11 cellular contexts compared by ENCODE assay signal in the genomic region with DNA sequence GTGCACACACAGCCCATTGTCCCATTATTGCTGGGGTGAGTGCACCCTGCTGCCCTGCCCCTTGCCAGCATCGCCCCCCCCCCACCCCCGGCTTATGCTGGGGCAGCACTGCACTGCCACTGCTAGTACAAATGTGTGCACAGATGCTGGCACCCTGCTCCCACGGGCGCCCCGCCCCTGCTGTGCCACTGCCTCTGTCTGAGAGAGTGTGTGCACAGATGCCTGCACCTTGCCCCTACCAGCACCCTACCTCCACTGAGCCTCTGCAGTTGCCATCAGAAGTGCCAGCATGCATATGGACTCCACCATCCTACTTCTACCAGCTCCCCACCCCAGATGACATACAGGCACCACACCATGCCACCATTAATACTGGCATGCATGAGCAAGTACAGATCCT.
DNase-seq lines count a peak whose midpoint lies in the region; ATAC-seq and TF ChIP-seq lines count a peak whose summit lies in the region.
"Had no signal": no experiment of that assay in that cellular context is flagged by ENCODE, and none has a peak within 500 bp of the region (broad histone marks: within the 10 kb centered on the region; RNA-seq: fewer than 3 reads in every experiment).

No MANE protein-coding gene starts in this region.

- no peak for TF ChIP-seq EP300 in SK-N-SH (IDR thresholded peaks at IDR 0.05; ENCODE audit: borderline replicate concordance in 1 of 2, low read depth in 1 of 2, low read length in 1 of 2)

- intact Hi-C loops in left ventricle myocardium superior (cut with micrococcal nuclease): no loop called here
- intact Hi-C loops in posterior vena cava (cut with DNase I): no loop called here
- intact Hi-C loops in aorta (cut with DNase I): no loop called here

- peak; percentile 0 for DNase-seq in SK-N-SH
- DNase-seq in left ventricle myocardium superior: peak; percentile 17
- DNase-seq in right atrium auricular region (ENCODE audit: low spot score): no peak
- DNase-seq in posterior vena cava (ENCODE audit: low spot score): peak; percentile 64
- DNase-seq in aorta: peak in 1 of 2 donors; percentile 75
- no peak for DNase-seq in osteoblast (ENCODE audit: insufficient read length, low spot score, missing footprints)
- no peak for DNase-seq in NCI-H1105 (lab: John Stamatoyannopoulos, UW)
- DNase-seq: H7 had no signal

- H3K4me2 ChIP-seq in SK-N-SH (no peak overlapping the region), osteoblast (ENCODE audit: insufficient read depth, low read length) (no peak overlapping the region)

- no peaks in the 10 kb centered on the region for H3F3A ChIP-seq in SK-N-SH (replicated peaks; ENCODE audit: insufficient read depth)

- H3K27me3 ChIP-seq in SK-N-SH (ENCODE audit: insufficient read depth) (no peaks in the 10 kb centered on the region), right atrium auricular region (no peaks in the 10 kb centered on the region), aorta (ENCODE audit: control insufficient read depth in 1 of 2, insufficient read depth in 2 of 2, low read length in 1 of 2) (no peaks in the 10 kb centered on the region), osteoblast (ENCODE audit: insufficient read depth, low read length) (no peaks in the 10 kb centered on the region)

- H3K27ac ChIP-seq in SK-N-SH (ENCODE audit: low read depth in 2 of 2, low read length in 1 of 2) (no peak overlapping the region), right atrium auricular region (no peak overlapping the region), aorta (ENCODE audit: low read depth in 1 of 2, low read length in 2 of 2) (no peak overlapping the region), osteoblast (ENCODE audit: low read depth, low read length) (no peak overlapping the region)
- H3K27ac ChIP-seq: 22Rv1, HL-60 had no signal

- H3K79me2 ChIP-seq in SK-N-SH (ENCODE audit: insufficient read depth) (no peaks in the 10 kb centered on the region), osteoblast (ENCODE audit: insufficient read depth, low read length) (no peaks in the 10 kb centered on the region)

- no peak for ATAC-seq in SK-N-SH treated with all-trans-retinoic acid at 6 μM for 48 hours
- ATAC-seq in left ventricle myocardium superior: no peak
- peak; percentile 29 for ATAC-seq in aorta (ENCODE audit: low FRiP score)

- no peak for TF ChIP-seq CTCF in SK-N-SH (IDR thresholded peaks at IDR 0.05)
- TF ChIP-seq CTCF in right atrium auricular region (IDR thresholded peaks at IDR 0.05): no peak
- no peak for TF ChIP-seq CTCF in osteoblast (IDR thresholded peaks at IDR 0.05; ENCODE audit: extremely low read depth, low read depth, low read length)

- H3K9me3 ChIP-seq in SK-N-SH (no peaks in the 10 kb centered on the region), right atrium auricular region (no peaks in the 10 kb centered on the region), aorta (ENCODE audit: control insufficient read depth, low read length) (peaks cover 3% of the 10 kb centered on the region), osteoblast (ENCODE audit: low read depth, low read length) (no peaks in the 10 kb centered on the region)

- no peaks in the 10 kb centered on the region; the same call in 1 of the 2 replicates for H3K9me2 ChIP-seq in SK-N-SH

- H2AFZ ChIP-seq in SK-N-SH (ENCODE audit: low read depth) (no peak overlapping the region), osteoblast (ENCODE audit: low read length) (no peak overlapping the region)

- H3K36me3 ChIP-seq in SK-N-SH (replicated peaks in 1 of 2; ENCODE audit: control insufficient read depth in 1 of 2, insufficient read depth in 2 of 2, low read length in 1 of 2): no peaks in the 10 kb centered on the region
- H3K36me3 ChIP-seq in right atrium auricular region: no peaks in the 10 kb centered on the region
- H3K36me3 ChIP-seq in aorta (ENCODE audit: control insufficient read depth in 1 of 2, insufficient read depth in 2 of 2, low read length in 1 of 2): no peaks in the 10 kb centered on the region
- no peaks in the 10 kb centered on the region for H3K36me3 ChIP-seq in osteoblast (ENCODE audit: insufficient read depth, low read length)

- CTCF ChIA-PET in SK-N-SH (lab: Yijun Ruan, JAX): no interaction called here

- 10% methylated on average over 4 of the region's 5 CpGs for WGBS in SK-N-SH (ENCODE audit: low lambda C conversion rate)
- whole genome bisulfite sequencing in aorta, 2 donors: 84 to 93% methylated on average over 5 of the region's 5 CpGs

- H4K20me1 ChIP-seq in SK-N-SH (ENCODE audit: insufficient read depth) (no peaks in the 10 kb centered on the region), osteoblast (ENCODE audit: insufficient read depth, low read length) (no peaks in the 10 kb centered on the region)

- POLR2A ChIA-PET in SK-N-SH (lab: Yijun Ruan, JAX): no interaction called here

- no peak overlapping the region for H3K4me3 ChIP-seq in SK-N-SH (ENCODE audit: low read depth in 2 of 2, low read length in 1 of 2)
- H3K4me3 ChIP-seq in right atrium auricular region: no peak overlapping the region
- no peak overlapping the region for H3K4me3 ChIP-seq in aorta (ENCODE audit: low read length in 2 of 2)
- H3K4me3 ChIP-seq in osteoblast (ENCODE audit: insufficient read depth, low read length): no peak overlapping the region

- H3K9ac ChIP-seq in SK-N-SH: no peak overlapping the region

- no peak for TF ChIP-seq RAD21 in SK-N-SH (IDR thresholded peaks at IDR 0.05; ENCODE audit: low read length)

- H3K4me1 ChIP-seq in SK-N-SH (ENCODE audit: control insufficient read depth in 1 of 2, insufficient read depth in 2 of 2, low read depth in 1 of 2, low read length in 1 of 2): no peaks in the 10 kb centered on the region
- no peaks in the 10 kb centered on the region for H3K4me1 ChIP-seq in right atrium auricular region
- no peaks in the 10 kb centered on the region for H3K4me1 ChIP-seq in aorta (ENCODE audit: control insufficient read depth in 1 of 2, insufficient read depth in 2 of 2, low read length in 2 of 2)
- H3K4me1 ChIP-seq in osteoblast (ENCODE audit: insufficient read depth, low read length): no peaks in the 10 kb centered on the region

TF ChIP-seq in SK-N-SH, 30 proteins besides CTCF, POLR2A, EP300 and RAD21:
- TF ChIP-seq POLR2AphosphoS5 (IDR thresholded peaks at IDR 0.05; ENCODE audit: low read depth, low read length): no peak
- no peak for TF ChIP-seq MXI1 (IDR thresholded peaks at IDR 0.05; ENCODE audit: low read depth, low read length)
- TF ChIP-seq SIN3A (IDR thresholded peaks at IDR 0.05; ENCODE audit: borderline replicate concordance, low read depth, low read length): no peak
- no peak for TF ChIP-seq MEF2A (IDR thresholded peaks at IDR 0.05; ENCODE audit: borderline replicate concordance, low read depth)
- TF ChIP-seq RFX5 (IDR thresholded peaks at IDR 0.05; ENCODE audit: low read length): no peak
- TF ChIP-seq FOXM1 (IDR thresholded peaks at IDR 0.05; ENCODE audit: low read depth): no peak
- TF ChIP-seq JUND (IDR thresholded peaks at IDR 0.05): no peak
- no peak for TF ChIP-seq EZH2phosphoT487 (IDR thresholded peaks at IDR 0.05; ENCODE audit: borderline replicate concordance, low read depth)
- no peak for TF ChIP-seq YY1 (IDR thresholded peaks at IDR 0.05; ENCODE audit: low read depth)
- TF ChIP-seq, protein P1, sequence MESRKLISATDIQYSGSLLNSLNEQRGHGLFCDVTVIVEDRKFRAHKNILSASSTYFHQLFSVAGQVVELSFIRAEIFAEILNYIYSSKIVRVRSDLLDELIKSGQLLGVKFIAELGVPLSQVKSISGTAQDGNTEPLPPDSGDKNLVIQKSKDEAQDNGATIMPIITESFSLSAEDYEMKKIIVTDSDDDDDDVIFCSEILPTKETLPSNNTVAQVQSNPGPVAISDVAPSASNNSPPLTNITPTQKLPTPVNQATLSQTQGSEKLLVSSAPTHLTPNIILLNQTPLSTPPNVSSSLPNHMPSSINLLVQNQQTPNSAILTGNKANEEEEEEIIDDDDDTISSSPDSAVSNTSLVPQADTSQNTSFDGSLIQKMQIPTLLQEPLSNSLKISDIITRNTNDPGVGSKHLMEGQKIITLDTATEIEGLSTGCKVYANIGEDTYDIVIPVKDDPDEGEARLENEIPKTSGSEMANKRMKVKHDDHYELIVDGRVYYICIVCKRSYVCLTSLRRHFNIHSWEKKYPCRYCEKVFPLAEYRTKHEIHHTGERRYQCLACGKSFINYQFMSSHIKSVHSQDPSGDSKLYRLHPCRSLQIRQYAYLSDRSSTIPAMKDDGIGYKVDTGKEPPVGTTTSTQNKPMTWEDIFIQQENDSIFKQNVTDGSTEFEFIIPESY (IDR thresholded peaks at IDR 0.05; ENCODE audit: borderline replicate concordance, low read depth): no peak

TF ChIP-seq in SK-N-SH treated with all-trans-retinoic acid at 6 μM for 48 hours, 23 proteins besides CTCF, POLR2A, EP300 and RAD21 (continues in another document):
- TF ChIP-seq ZNF70 (CRISPR knock-in tag; IDR thresholded peaks at IDR 0.05) (no peak), TCF4 (CRISPR knock-in tag; IDR thresholded peaks at IDR 0.05; ENCODE audit: borderline replicate concordance) (no peak), ZNF8 (CRISPR knock-in tag; IDR thresholded peaks at IDR 0.05) (no peak)
- TF ChIP-seq, protein P2, sequence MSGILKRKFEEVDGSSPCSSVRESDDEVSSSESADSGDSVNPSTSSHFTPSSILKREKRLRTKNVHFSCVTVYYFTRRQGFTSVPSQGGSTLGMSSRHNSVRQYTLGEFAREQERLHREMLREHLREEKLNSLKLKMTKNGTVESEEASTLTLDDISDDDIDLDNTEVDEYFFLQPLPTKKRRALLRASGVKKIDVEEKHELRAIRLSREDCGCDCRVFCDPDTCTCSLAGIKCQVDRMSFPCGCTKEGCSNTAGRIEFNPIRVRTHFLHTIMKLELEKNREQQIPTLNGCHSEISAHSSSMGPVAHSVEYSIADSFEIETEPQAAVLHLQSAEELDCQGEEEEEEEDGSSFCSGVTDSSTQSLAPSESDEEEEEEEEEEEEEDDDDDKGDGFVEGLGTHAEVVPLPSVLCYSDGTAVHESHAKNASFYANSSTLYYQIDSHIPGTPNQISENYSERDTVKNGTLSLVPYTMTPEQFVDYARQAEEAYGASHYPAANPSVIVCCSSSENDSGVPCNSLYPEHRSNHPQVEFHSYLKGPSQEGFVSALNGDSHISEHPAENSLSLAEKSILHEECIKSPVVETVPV (CRISPR knock-in tag; IDR thresholded peaks at IDR 0.05): no peak
- TF ChIP-seq, protein P3, sequence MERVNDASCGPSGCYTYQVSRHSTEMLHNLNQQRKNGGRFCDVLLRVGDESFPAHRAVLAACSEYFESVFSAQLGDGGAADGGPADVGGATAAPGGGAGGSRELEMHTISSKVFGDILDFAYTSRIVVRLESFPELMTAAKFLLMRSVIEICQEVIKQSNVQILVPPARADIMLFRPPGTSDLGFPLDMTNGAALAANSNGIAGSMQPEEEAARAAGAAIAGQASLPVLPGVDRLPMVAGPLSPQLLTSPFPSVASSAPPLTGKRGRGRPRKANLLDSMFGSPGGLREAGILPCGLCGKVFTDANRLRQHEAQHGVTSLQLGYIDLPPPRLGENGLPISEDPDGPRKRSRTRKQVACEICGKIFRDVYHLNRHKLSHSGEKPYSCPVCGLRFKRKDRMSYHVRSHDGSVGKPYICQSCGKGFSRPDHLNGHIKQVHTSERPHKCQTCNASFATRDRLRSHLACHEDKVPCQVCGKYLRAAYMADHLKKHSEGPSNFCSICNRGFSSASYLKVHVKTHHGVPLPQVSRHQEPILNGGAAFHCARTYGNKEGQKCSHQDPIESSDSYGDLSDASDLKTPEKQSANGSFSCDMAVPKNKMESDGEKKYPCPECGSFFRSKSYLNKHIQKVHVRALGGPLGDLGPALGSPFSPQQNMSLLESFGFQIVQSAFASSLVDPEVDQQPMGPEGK (CRISPR knock-in tag; IDR thresholded peaks at IDR 0.05; ENCODE audit: borderline replicate concordance): no peak

Comparison
In these comparisons a context has a peak if more than half of its experiments do, and no peak if none do; other contexts are left out.
1. DNase-seq: peak in SK-N-SH (single experiment), left ventricle myocardium superior (single experiment) and posterior vena cava (single experiment); none in right atrium auricular region (single experiment), osteoblast (single experiment) and NCI-H1105 (single experiment).